In genomic region chr2:181457121-181457740, GRCh38 we compare ENCODE assay signal across 8 cellular contexts. TPM values are rescaled to one million over a fixed set of nuclear protein-coding genes. Genes with fewer than 3 reads are reported as not detected.
DNase-seq lines count a peak whose midpoint lies in the region; ATAC-seq, FAIRE-seq and TF ChIP-seq lines count a peak whose summit lies in the region.

Gene ITGA4 (plus strand): TSS chr2:181457386. CDS start chr2:181457655, 269 bp downstream.

- TF ChIP-seq POLR2A in prostate gland (IDR thresholded peaks at IDR 0.05), result no peak

- no peaks in the 10 kb centered on the region for H3K36me3 ChIP-seq in CD8-positive, alpha-beta memory T cell (ENCODE audit: insufficient read depth, low read length)
- H3K36me3 ChIP-seq in SJSA1, result peaks cover 9% of the 10 kb centered on the region
- no peaks in the 10 kb centered on the region for H3K36me3 ChIP-seq in prostate gland

- peak; percentile 76 to 90 (median 84) for DNase-seq in CD8-positive, alpha-beta memory T cell
- DNase-seq in SJSA1 (ENCODE audit: low read depth in 1 of 2, low spot score in 2 of 2) (peak; percentile 87 to 88), head of caudate nucleus (peak in 28 of 42 donors; percentile 4 to 59 (median 26)), prostate gland (ENCODE audit: low spot score) (peak; percentile 20), urothelium cell line (ENCODE audit: low spot score) (peak; percentile 55)
- DNase-seq in activated naive CD4-positive, alpha-beta T cell (lab: John Stamatoyannopoulos, UW), result peak; percentile 52 to 87 (median 78)

- POLR2A ChIA-PET in CD8-positive, alpha-beta memory T cell (lab: Charles Lee), result interaction anchor here (0.7 to 2.2 kb wide), 17 partner anchors 9 to 352 kb away, joined by 3 to 15 read pairs (median 4); no protein-coding TSS in a partner anchor

- no peaks in the 10 kb centered on the region for H3K9me3 Mint-ChIP-seq in CD8-positive, alpha-beta memory T cell

- no peaks in the 10 kb centered on the region for H3K27me3 Mint-ChIP-seq in CD8-positive, alpha-beta memory T cell

- intact Hi-C loops in head of caudate nucleus (cut with DNase I), result no loop called here
- intact Hi-C loops in prostate gland (cut with DNase I), result loop anchor here (5.0 kb wide), 1 partner anchor 355 kb away; no protein-coding TSS in a partner anchor

- H3K4me1 Mint-ChIP-seq in CD8-positive, alpha-beta memory T cell, result peaks cover 39 to 54% (median 53%) of the 10 kb centered on the region in 3 donors

- CTCF ChIA-PET in CD8-positive, alpha-beta memory T cell (lab: Charles Lee), result interaction anchor here (0.6 to 6.4 kb wide), 48 partner anchors 10 to 377 kb away, joined by 3 to 52 read pairs (median 5); no protein-coding TSS in a partner anchor

- peaks cover 4 to 49% (median 12%) of the 10 kb centered on the region in 3 donors for H3K36me3 Mint-ChIP-seq in CD8-positive, alpha-beta memory T cell

- peak within 1 kb of the TSS; percentile 88 for H3K27ac ChIP-seq in CD8-positive, alpha-beta memory T cell (ENCODE audit: low read depth, low read length)
- H3K27ac ChIP-seq in SJSA1 (peak within 1 kb of the TSS; percentile 78), prostate gland (peak within 1 kb of the TSS in 1 of 2 donors; percentile 26)

- WGBS in prostate gland, result 1% methylated on average over 53 of the region's 67 CpGs

- peak within 1 kb of the TSS; percentile 81 for H3K4me3 ChIP-seq in CD8-positive, alpha-beta memory T cell (ENCODE audit: low read length)
- H3K4me3 ChIP-seq in SJSA1 (peak within 1 kb of the TSS; percentile 81), prostate gland (peak within 1 kb of the TSS; percentile 26 to 31)

- ATAC-seq in GM19351 (IDR thresholded peaks at IDR 0.05; ENCODE audit: unreplicated experiment), result peak; percentile 69
- peak; percentile 69 for ATAC-seq in HG03460 (IDR thresholded peaks at IDR 0.05; ENCODE audit: unreplicated experiment)

- H3K27me3 ChIP-seq in CD8-positive, alpha-beta memory T cell (ENCODE audit: insufficient read depth, low read length, poor library complexity, severe bottlenecking), result no peaks in the 10 kb centered on the region
- H3K27me3 ChIP-seq in SJSA1 (replicated peaks), result no peaks in the 10 kb centered on the region
- peaks cover 5% of the 10 kb centered on the region for H3K27me3 ChIP-seq in prostate gland (replicated peaks; ENCODE audit: insufficient read depth)

- peak within 1 kb of the TSS; percentile 92 to 99 (median 96) for H3K27ac Mint-ChIP-seq in CD8-positive, alpha-beta memory T cell

- H3K4me1 ChIP-seq in CD8-positive, alpha-beta memory T cell (ENCODE audit: insufficient read depth, low read length), result peaks cover 26% of the 10 kb centered on the region
- H3K4me1 ChIP-seq in SJSA1 (replicated peaks), result peaks cover 25% of the 10 kb centered on the region
- no peaks in the 10 kb centered on the region for H3K4me1 ChIP-seq in prostate gland (replicated peaks)

- H3K4me3 Mint-ChIP-seq in CD8-positive, alpha-beta memory T cell, result peak within 1 kb of the TSS; percentile 90 to 100 (median 95)

- H3K9me3 ChIP-seq in CD8-positive, alpha-beta memory T cell (ENCODE audit: low read length), result no peaks in the 10 kb centered on the region
- H3K9me3 ChIP-seq in SJSA1 (replicated peaks) (no peaks in the 10 kb centered on the region), prostate gland (no peaks in the 10 kb centered on the region)

- peak in 3 of 4 experiments; percentile 36 to 52 (median 47) for TF ChIP-seq CTCF in prostate gland (IDR thresholded peaks at IDR 0.05)

- FAIRE-seq in urothelium cell line (lab: Jason Lieb, UNC), result no peak

RNA-seq across cellular contexts. Expression of gene ITGA4, which starts in this region (rescaled TPM):
- 100 to 1,000 TPM; 142 TPM for total RNA-seq in CD8-positive, alpha-beta memory T cell
- 212 TPM for polyA plus RNA-seq in CD8-positive, alpha-beta memory T cell
- 69.9 and 80.0 TPM in 2 replicates for total RNA-seq in SJSA1 (2014; rRNA removed; shearing (Covaris generic))
- total RNA-seq in prostate gland, result 1 to 10 TPM; 2.9 to 6.4 TPM

Comparison
In these comparisons a context has a peak if more than half of its experiments do, and no peak if none do; other contexts are left out.
1. DNase-seq: peak in every context shown above with its lines; median percentile 88 in SJSA1; 84 in CD8-positive, alpha-beta memory T cell; 78 in activated naive CD4-positive, alpha-beta T cell; 55 in urothelium cell line; 26 in head of caudate nucleus; 20 in prostate gland.
2. H3K4me3 ChIP-seq: peak in every context shown above with its lines; median percentile 81 in CD8-positive, alpha-beta memory T cell; 81 in SJSA1; 28 in prostate gland.